In the genomic region with DNA sequence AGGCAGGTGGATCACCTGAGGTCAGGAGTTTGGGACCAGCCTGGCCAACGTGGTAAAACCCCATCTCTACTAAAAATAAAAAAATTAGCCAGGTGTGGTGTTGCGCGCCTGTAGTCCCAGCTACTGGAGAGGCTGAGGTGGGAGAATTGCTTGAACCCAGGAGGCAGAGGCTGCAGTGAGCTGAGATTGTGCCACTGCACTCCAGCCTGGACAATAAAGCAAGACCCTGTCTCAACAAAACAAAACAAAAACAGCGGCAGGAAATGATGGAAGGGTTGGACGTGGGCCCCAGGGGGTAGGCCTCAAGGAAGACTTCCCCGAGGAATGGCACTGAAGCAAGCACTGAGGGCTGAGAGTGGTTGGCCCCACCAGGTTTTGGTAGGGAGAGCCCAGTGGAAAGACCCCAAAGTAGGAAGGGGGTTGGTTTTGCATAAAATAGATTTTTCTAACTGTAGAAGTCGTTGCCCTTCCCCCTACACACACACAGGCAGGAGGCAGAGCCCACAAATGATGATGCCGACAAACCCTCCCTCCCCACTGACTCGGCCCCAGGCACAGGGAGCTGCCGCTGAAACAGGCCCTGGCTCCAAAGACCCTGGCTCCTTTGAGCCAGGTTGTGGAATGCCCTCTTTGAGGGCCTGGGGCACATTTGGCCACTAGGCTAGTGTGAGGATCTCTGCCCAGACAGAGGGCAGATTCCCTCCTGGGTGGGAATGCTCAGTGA, we compare ENCODE assay signal across 15 cellular contexts.
"Had no signal": no experiment of that assay in that cellular context is flagged by ENCODE, and none has a peak within 500 bp of the region (broad histone marks: within the 10 kb centered on the region; RNA-seq: fewer than 3 reads in every experiment).

No MANE protein-coding gene starts in this region.

- H3K9me3 ChIP-seq: right atrium auricular region, tibial artery, vagina had no signal

- H3K4me3 Mint-ChIP-seq: activated naive CD4-positive, alpha-beta T cell treated with anti-CD3 and anti-CD28 coated beads, Interleukin-2, amount 10 ng/mL, durations not matched to agents 7 days and 5 days; dendritic cell treated with granulocyte-macrophage colony-stimulating factor and Interleukin-4, amounts not matched to agents 40 ng/mL and 50 ng/mL, for 4 days had no signal

- H3K27me3 Mint-ChIP-seq: activated naive CD4-positive, alpha-beta T cell treated with anti-CD3 and anti-CD28 coated beads, Interleukin-2, amount 10 ng/mL, durations not matched to agents 7 days and 5 days had no signal

- H3K79me2 ChIP-seq: hepatocyte had no signal

- H2AFZ ChIP-seq: hepatocyte had no signal

- H3K9me3 Mint-ChIP-seq: activated naive CD4-positive, alpha-beta T cell treated with anti-CD3 and anti-CD28 coated beads, Interleukin-2, amount 10 ng/mL, durations not matched to agents 7 days and 5 days; activated T-helper 2 cell treated with anti-CD3 and anti-CD28 coated beads, Interferon-gamma antibody, Interleukin-2, Interleukin-4, amounts not matched to agents 10 μg/mL and 5 μg/mL and 100 μg/mL, durations not matched to agents 14 hours and 24 hours and 36 hours; dendritic cell treated with granulocyte-macrophage colony-stimulating factor and Interleukin-4, amounts not matched to agents 40 ng/mL and 50 ng/mL, for 4 days; naive B cell had no signal

- H3K36me3 Mint-ChIP-seq: activated naive CD4-positive, alpha-beta T cell treated with anti-CD3 and anti-CD28 coated beads, Interleukin-2, amount 10 ng/mL, durations not matched to agents 7 days and 5 days; naive B cell had no signal

- H3K36me3 ChIP-seq: right atrium auricular region, vagina had no signal

- DNase-seq: activated CD4-positive, alpha-beta T cell treated with anti-CD3 and anti-CD28 coated beads for 4 hours; activated naive CD4-positive, alpha-beta T cell treated with anti-CD3 and anti-CD28 coated beads, Interleukin-2, amount 10 ng/mL, durations not matched to agents 7 days and 5 days; central memory CD4-positive, alpha-beta T cell; erythroblast; naive B cell; stimulated activated CD4-positive, alpha-beta T cell treated with anti-CD3 and anti-CD28 coated beads, Interleukin-4, amount 100 ng/mL, for 4 hours; T1000; tibial artery had no signal

- H3K4me3 ChIP-seq: hepatocyte, right atrium auricular region, skin epidermis, tibial artery, vagina had no signal

- H3K27me3 ChIP-seq: hepatocyte, right atrium auricular region, tibial artery, vagina had no signal

- H3K27ac ChIP-seq: hepatocyte, right atrium auricular region, skin epidermis, vagina, VCaP had no signal

- H3K4me2 ChIP-seq: hepatocyte had no signal

- H3K27ac Mint-ChIP-seq: activated T-helper 2 cell treated with anti-CD3 and anti-CD28 coated beads, Interferon-gamma antibody, Interleukin-2, Interleukin-4, amounts not matched to agents 10 μg/mL and 5 μg/mL and 100 μg/mL, durations not matched to agents 14 hours and 24 hours and 36 hours; dendritic cell treated with granulocyte-macrophage colony-stimulating factor and Interleukin-4, amounts not matched to agents 40 ng/mL and 50 ng/mL, for 4 days had no signal
